12 cellular contexts compared by ENCODE assay signal in the genomic region with DNA sequence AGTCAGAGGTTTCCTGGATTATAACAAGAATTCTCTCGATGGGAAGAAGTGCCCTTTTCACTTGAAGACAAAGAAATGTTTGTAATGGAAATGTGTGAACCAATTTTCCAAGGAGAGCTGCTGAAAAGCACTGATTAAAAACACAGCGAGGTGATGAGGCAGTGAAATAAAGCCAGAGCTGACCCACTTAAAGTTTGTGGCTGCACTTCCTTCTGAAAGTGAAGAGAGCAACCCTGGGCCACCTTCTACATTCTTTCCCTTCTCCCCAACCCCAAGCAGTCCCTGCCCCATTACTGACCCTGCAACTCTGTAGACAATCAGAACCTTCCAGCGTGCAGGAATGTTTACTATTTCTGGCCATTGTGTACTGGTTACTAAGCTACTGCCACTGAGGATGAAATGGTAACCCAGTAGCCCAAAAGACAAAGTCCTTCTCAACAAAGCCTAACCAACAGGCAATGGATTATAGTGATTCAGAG.
A peak's percentile ranks its signal among the peaks of the same experiment; 100 is the strongest.
DNase-seq lines count a peak whose midpoint lies in the region; ATAC-seq and TF ChIP-seq lines count a peak whose summit lies in the region.
"Had no signal": no experiment of that assay in that cellular context is flagged by ENCODE, and none has a peak within 500 bp of the region (broad histone marks: within the 10 kb centered on the region; RNA-seq: fewer than 3 reads in every experiment).

No MANE protein-coding gene starts in this region.

- in situ Hi-C loops in astrocyte of the spinal cord (cut with HindIII; ENCODE audit: low sequenced_read_pairs), result no loop called here

- H3K4me3 ChIP-seq in astrocyte of the spinal cord (ENCODE audit: low read depth, low read length), result no peak overlapping the region
- H3K4me3 ChIP-seq in left ventricle myocardium inferior, result no peak overlapping the region
- H3K4me3 ChIP-seq in neural cell (ENCODE audit: low read length), result peak overlapping the region; percentile 14
- H3K4me3 ChIP-seq in naive thymus-derived CD4-positive, alpha-beta T cell (ENCODE audit: low read length), result no peak overlapping the region

- intact Hi-C loops in left ventricle myocardium inferior (cut with micrococcal nuclease), result no loop called here
- intact Hi-C loops in naive thymus-derived CD4-positive, alpha-beta T cell (cut with micrococcal nuclease), result no loop called here
- intact Hi-C loops in activated naive CD4-positive, alpha-beta T cell treated with anti-CD3 and anti-CD28 coated beads for 36 hours (cut with micrococcal nuclease), result no loop called here

- no peak for ATAC-seq in naive thymus-derived CD4-positive, alpha-beta T cell
- no peak for ATAC-seq in HG03095 (IDR thresholded peaks at IDR 0.05; ENCODE audit: unreplicated experiment)

- H3K36me3 ChIP-seq in left ventricle myocardium inferior (peaks cover 28% of the 10 kb centered on the region), neural cell (ENCODE audit: insufficient read depth, low read length) (no peaks in the 10 kb centered on the region)
- no peaks in the 10 kb centered on the region for H3K36me3 ChIP-seq in naive thymus-derived CD4-positive, alpha-beta T cell (ENCODE audit: control insufficient read depth in 2 of 3, insufficient read depth in 3 of 3, low read length in 3 of 3)

- H3K27ac Mint-ChIP-seq in naive thymus-derived CD4-positive, alpha-beta T cell, result no peak overlapping the region
- H3K27ac Mint-ChIP-seq in activated naive CD4-positive, alpha-beta T cell treated with anti-CD3 and anti-CD28 coated beads for 36 hours, result no peak overlapping the region

- no peaks in the 10 kb centered on the region for H4K20me1 ChIP-seq in neural cell (ENCODE audit: insufficient read depth)

- DNase-seq in COLO829 (ENCODE audit: low spot score) (peak; percentile 59), astrocyte of the spinal cord (ENCODE audit: low read depth, low spot score) (peak; percentile 57), left ventricle myocardium inferior (no peak), NCI-H2227 (lab: John Stamatoyannopoulos, UW; ENCODE audit: unreplicated experiment) (no peak)
- DNase-seq in naive thymus-derived CD4-positive, alpha-beta T cell, result no peak
- DNase-seq in activated naive CD4-positive, alpha-beta T cell treated with anti-CD3 and anti-CD28 coated beads for 36 hours, result no peak
- DNase-seq: activated CD4-positive, alpha-beta T cell treated with anti-CD3 and anti-CD28 coated beads for 4 hours; activated gamma-delta T cell treated with Interleukin-2 at 50 U/mL for 16 hours; GF-D8; NCI-H1694 had no signal

- no peaks in the 10 kb centered on the region for H3K36me3 Mint-ChIP-seq in naive thymus-derived CD4-positive, alpha-beta T cell
- no peaks in the 10 kb centered on the region for H3K36me3 Mint-ChIP-seq in activated naive CD4-positive, alpha-beta T cell treated with anti-CD3 and anti-CD28 coated beads for 36 hours (ENCODE audit: low read depth)

- H3K4me3 Mint-ChIP-seq in naive thymus-derived CD4-positive, alpha-beta T cell, result no peak overlapping the region
- no peak overlapping the region for H3K4me3 Mint-ChIP-seq in activated naive CD4-positive, alpha-beta T cell treated with anti-CD3 and anti-CD28 coated beads for 36 hours

- TF ChIP-seq CTCF in astrocyte of the spinal cord (IDR thresholded peaks at IDR 0.05; ENCODE audit: low read depth, low read length) (no peak), left ventricle myocardium inferior (IDR thresholded peaks at IDR 0.05; ENCODE audit: borderline replicate concordance) (no peak), neural cell (IDR thresholded peaks at IDR 0.05; ENCODE audit: poor library complexity, severe bottlenecking) (no peak)

- H3K4me1 ChIP-seq in left ventricle myocardium inferior, result peaks cover 37% of the 10 kb centered on the region
- no peaks in the 10 kb centered on the region for H3K4me1 ChIP-seq in naive thymus-derived CD4-positive, alpha-beta T cell (ENCODE audit: control insufficient read depth in 2 of 2, insufficient read depth in 2 of 2, low read length in 2 of 2)

- CTCF ChIA-PET in naive thymus-derived CD4-positive, alpha-beta T cell (lab: Charles Lee), result interaction anchor here (0.6 kb wide), 1 partner anchor 50 kb away, joined by 3 read pairs; no protein-coding TSS in a partner anchor
- CTCF ChIA-PET in activated naive CD4-positive, alpha-beta T cell treated with anti-CD3 and anti-CD28 coated beads for 36 hours (lab: Charles Lee), result interaction anchor here (1.8 kb wide), 1 partner anchor 55 kb away, joined by 7 read pairs; no protein-coding TSS in a partner anchor

- H3K4me1 Mint-ChIP-seq in naive thymus-derived CD4-positive, alpha-beta T cell, result peaks cover 0 to 4% (median 0%) of the 10 kb centered on the region in 7 donors
- H3K4me1 Mint-ChIP-seq in activated naive CD4-positive, alpha-beta T cell treated with anti-CD3 and anti-CD28 coated beads for 36 hours (ENCODE audit: low read depth), result no peaks in the 10 kb centered on the region

- peak overlapping the region; percentile 66 for H3K27ac ChIP-seq in left ventricle myocardium inferior (replicated peaks)
- no peak overlapping the region for H3K27ac ChIP-seq in neural cell (ENCODE audit: low read length)
- no peak overlapping the region for H3K27ac ChIP-seq in naive thymus-derived CD4-positive, alpha-beta T cell (ENCODE audit: low read depth, low read length)

- no peaks in the 10 kb centered on the region for H3K9me3 ChIP-seq in left ventricle myocardium inferior (replicated peaks)
- H3K9me3 ChIP-seq in neural cell (ENCODE audit: low read length), result no peaks in the 10 kb centered on the region
- H3K9me3 ChIP-seq in naive thymus-derived CD4-positive, alpha-beta T cell (ENCODE audit: control insufficient read depth in 2 of 3, low read length in 3 of 3), result no peaks in the 10 kb centered on the region

- H3K4me2 ChIP-seq in neural cell (ENCODE audit: low read length), result no peak overlapping the region

- no peak for TF ChIP-seq EP300 in neural cell (conservative IDR thresholded peaks at IDR 0.05; ENCODE audit: poor library complexity, severe bottlenecking)

- H3K27me3 ChIP-seq in left ventricle myocardium inferior (ENCODE audit: low read depth), result no peaks in the 10 kb centered on the region
- no peaks in the 10 kb centered on the region for H3K27me3 ChIP-seq in neural cell (ENCODE audit: insufficient read depth, low read depth, low read length)
- H3K27me3 ChIP-seq in naive thymus-derived CD4-positive, alpha-beta T cell (ENCODE audit: control insufficient read depth in 2 of 2, insufficient read depth in 2 of 2, low read length in 2 of 2), result no peaks in the 10 kb centered on the region

- TF ChIP-seq RAD21 in neural cell (conservative IDR thresholded peaks at IDR 0.05), result no peak

- H3K79me2 ChIP-seq in neural cell (replicated peaks; ENCODE audit: insufficient read depth, low read length), result no peaks in the 10 kb centered on the region

- no peak overlapping the region for H2AFZ ChIP-seq in neural cell (ENCODE audit: low read depth, low read length)

- POLR2A ChIA-PET in naive thymus-derived CD4-positive, alpha-beta T cell (lab: Charles Lee), result no interaction called here

- no peaks in the 10 kb centered on the region for H3K27me3 Mint-ChIP-seq in naive thymus-derived CD4-positive, alpha-beta T cell
- no peaks in the 10 kb centered on the region for H3K27me3 Mint-ChIP-seq in activated naive CD4-positive, alpha-beta T cell treated with anti-CD3 and anti-CD28 coated beads for 36 hours (ENCODE audit: low read depth)

- no peaks in the 10 kb centered on the region for H3K9me3 Mint-ChIP-seq in naive thymus-derived CD4-positive, alpha-beta T cell
- no peaks in the 10 kb centered on the region for H3K9me3 Mint-ChIP-seq in activated naive CD4-positive, alpha-beta T cell treated with anti-CD3 and anti-CD28 coated beads for 36 hours

- no peaks in the 10 kb centered on the region for H3K9me2 ChIP-seq in neural cell (ENCODE audit: insufficient read depth, low read length)

- peak overlapping the region; percentile 6 for H3K9ac ChIP-seq in neural cell (ENCODE audit: low read length)

- H3F3A ChIP-seq in neural cell (ENCODE audit: insufficient read depth, low read length, poor library complexity, severe bottlenecking), result no peaks in the 10 kb centered on the region

TF ChIP-seq in neural cell, 6 proteins besides CTCF, POLR2A, EP300 and RAD21:
- TF ChIP-seq EZH2 (IDR thresholded peaks at IDR 0.05; ENCODE audit: borderline replicate concordance, insufficient read depth, low read length, poor library complexity, severe bottlenecking) (no peak), TAF1 (IDR thresholded peaks at IDR 0.05; ENCODE audit: low read depth) (no peak), MXI1 (conservative IDR thresholded peaks at IDR 0.05; ENCODE audit: poor library complexity, severe bottlenecking) (no peak), SMC3 (conservative IDR thresholded peaks at IDR 0.05; ENCODE audit: poor library complexity) (no peak), POLR2AphosphoS5 (IDR thresholded peaks at IDR 0.05) (no peak)
- TF ChIP-seq, protein P1, sequence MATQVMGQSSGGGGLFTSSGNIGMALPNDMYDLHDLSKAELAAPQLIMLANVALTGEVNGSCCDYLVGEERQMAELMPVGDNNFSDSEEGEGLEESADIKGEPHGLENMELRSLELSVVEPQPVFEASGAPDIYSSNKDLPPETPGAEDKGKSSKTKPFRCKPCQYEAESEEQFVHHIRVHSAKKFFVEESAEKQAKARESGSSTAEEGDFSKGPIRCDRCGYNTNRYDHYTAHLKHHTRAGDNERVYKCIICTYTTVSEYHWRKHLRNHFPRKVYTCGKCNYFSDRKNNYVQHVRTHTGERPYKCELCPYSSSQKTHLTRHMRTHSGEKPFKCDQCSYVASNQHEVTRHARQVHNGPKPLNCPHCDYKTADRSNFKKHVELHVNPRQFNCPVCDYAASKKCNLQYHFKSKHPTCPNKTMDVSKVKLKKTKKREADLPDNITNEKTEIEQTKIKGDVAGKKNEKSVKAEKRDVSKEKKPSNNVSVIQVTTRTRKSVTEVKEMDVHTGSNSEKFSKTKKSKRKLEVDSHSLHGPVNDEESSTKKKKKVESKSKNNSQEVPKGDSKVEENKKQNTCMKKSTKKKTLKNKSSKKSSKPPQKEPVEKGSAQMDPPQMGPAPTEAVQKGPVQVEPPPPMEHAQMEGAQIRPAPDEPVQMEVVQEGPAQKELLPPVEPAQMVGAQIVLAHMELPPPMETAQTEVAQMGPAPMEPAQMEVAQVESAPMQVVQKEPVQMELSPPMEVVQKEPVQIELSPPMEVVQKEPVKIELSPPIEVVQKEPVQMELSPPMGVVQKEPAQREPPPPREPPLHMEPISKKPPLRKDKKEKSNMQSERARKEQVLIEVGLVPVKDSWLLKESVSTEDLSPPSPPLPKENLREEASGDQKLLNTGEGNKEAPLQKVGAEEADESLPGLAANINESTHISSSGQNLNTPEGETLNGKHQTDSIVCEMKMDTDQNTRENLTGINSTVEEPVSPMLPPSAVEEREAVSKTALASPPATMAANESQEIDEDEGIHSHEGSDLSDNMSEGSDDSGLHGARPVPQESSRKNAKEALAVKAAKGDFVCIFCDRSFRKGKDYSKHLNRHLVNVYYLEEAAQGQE (IDR thresholded peaks at IDR 0.05; ENCODE audit: borderline replicate concordance), result no peak

Comparison
In these comparisons a context has a peak if more than half of its experiments do, and no peak if none do; other contexts are left out.
1. DNase-seq: peak in COLO829 (single experiment) and astrocyte of the spinal cord (single experiment); none in left ventricle myocardium inferior (single experiment), NCI-H2227 (single experiment), naive thymus-derived CD4-positive, alpha-beta T cell (0 of 9) and activated naive CD4-positive, alpha-beta T cell treated with anti-CD3 and anti-CD28 coated beads for 36 hours (single experiment).